8 cellular contexts compared by ENCODE assay signal in genomic region chr18:9614401-9615279, GRCh38. TPM values are rescaled to one million over a fixed set of nuclear protein-coding genes. Genes with fewer than 3 reads are reported as not detected.
A peak's percentile ranks its signal among the peaks of the same experiment; 100 is the strongest.
DNase-seq lines count a peak whose midpoint lies in the region; ATAC-seq, FAIRE-seq and TF ChIP-seq lines count a peak whose summit lies in the region.

Gene PPP4R1, minus strand, starts transcription at chr18:9614559. Its CDS starts 75 bp downstream, at chr18:9614484.

- H3K27me3 Mint-ChIP-seq in CD8-positive, alpha-beta T cell (ENCODE audit: low read depth) = no peaks in the 10 kb centered on the region
- H3K27me3 Mint-ChIP-seq in naive thymus-derived CD8-positive, alpha-beta T cell = no peaks in the 10 kb centered on the region

- no peaks in the 10 kb centered on the region for H3K9me3 ChIP-seq in CD8-positive, alpha-beta T cell (ENCODE audit: low read length)

- ATAC-seq in CD8-positive, alpha-beta T cell = peak; percentile 67
- ATAC-seq in GM19467 (IDR thresholded peaks at IDR 0.05; ENCODE audit: unreplicated experiment) = peak; percentile 46
- ATAC-seq in naive thymus-derived CD8-positive, alpha-beta T cell = peak; percentile 57 to 67

- CTCF ChIA-PET in CD8-positive, alpha-beta T cell (lab: Charles Lee) = interaction anchor here (1.1 kb wide), 1 partner anchor 10 kb away, joined by 3 read pairs; no protein-coding TSS in a partner anchor

- POLR2A ChIA-PET in CD8-positive, alpha-beta T cell (lab: Charles Lee) = no interaction called here
- POLR2A ChIA-PET in naive thymus-derived CD8-positive, alpha-beta T cell (lab: Charles Lee) = no interaction called here

- H3K27ac ChIP-seq in CD8-positive, alpha-beta T cell (ENCODE audit: low read depth, low read length) = peak within 1 kb of the TSS; percentile 4

- peak within 1 kb of the TSS; percentile 90 for H3K27ac Mint-ChIP-seq in CD8-positive, alpha-beta T cell
- H3K27ac Mint-ChIP-seq in naive thymus-derived CD8-positive, alpha-beta T cell = peak within 1 kb of the TSS; percentile 82 to 96 (median 87)

- H3K4me3 Mint-ChIP-seq in CD8-positive, alpha-beta T cell = peak within 1 kb of the TSS; percentile 94
- peak within 1 kb of the TSS; percentile 84 to 99 (median 92) for H3K4me3 Mint-ChIP-seq in naive thymus-derived CD8-positive, alpha-beta T cell

- peak; percentile 36 to 75 (median 64) for DNase-seq in CD8-positive, alpha-beta T cell
- DNase-seq in HTR-8/SVneo (ENCODE audit: insufficient read length, low spot score) (peak; percentile 59), RKO (ENCODE audit: low spot score) (peak; percentile 66), fibroblast of peridontal ligament (ENCODE audit: extremely low read depth) (peak; percentile 55)
- DNase-seq in activated T-helper 9 cell treated with anti-CD3 and anti-CD28 coated beads, Interleukin-2, amount 50 U/mL, for 16 hours (ENCODE audit: low read depth) = peak; percentile 59
- peak; percentile 40 to 79 (median 57) for DNase-seq in naive thymus-derived CD8-positive, alpha-beta T cell
- peak in 5 of 6 experiments; percentile 26 to 56 (median 51) for DNase-seq in stimulated activated naive CD4-positive, alpha-beta T cell (lab: John Stamatoyannopoulos, UW)

- H3K27me3 ChIP-seq in CD8-positive, alpha-beta T cell (ENCODE audit: insufficient read depth, low read length) = no peaks in the 10 kb centered on the region

- no peak for TF ChIP-seq CTCF in CD8-positive, alpha-beta T cell (IDR thresholded peaks at IDR 0.05)

- peak within 1 kb of the TSS; percentile 64 for H3K4me3 ChIP-seq in CD8-positive, alpha-beta T cell (ENCODE audit: low read depth, low read length)

- H3K36me3 ChIP-seq in CD8-positive, alpha-beta T cell (ENCODE audit: insufficient read depth, low read length) = no peaks in the 10 kb centered on the region

- peaks cover 13% of the 10 kb centered on the region for H3K36me3 Mint-ChIP-seq in CD8-positive, alpha-beta T cell
- peaks cover 0 to 13% (median 2%) of the 10 kb centered on the region in 3 donors for H3K36me3 Mint-ChIP-seq in naive thymus-derived CD8-positive, alpha-beta T cell

- H3K4me1 Mint-ChIP-seq in CD8-positive, alpha-beta T cell (ENCODE audit: low read depth) = peaks cover 36% of the 10 kb centered on the region
- H3K4me1 Mint-ChIP-seq in naive thymus-derived CD8-positive, alpha-beta T cell = peaks cover 22 to 38% (median 34%) of the 10 kb centered on the region in 4 donors

- FAIRE-seq in HTR-8/SVneo (lab: Jason Lieb, UNC) = no peak

- intact Hi-C loops in CD8-positive, alpha-beta T cell (cut with DNase I, micrococcal nuclease) = loop anchor here (1.0 to 10.0 kb wide), 12 partner anchors 137 to 1007 kb away; partner anchors contain the start of genes NDUFV2 (in 2 of the 2), RAB12 (in 2 of the 2), RALBP1 (in 2 of the 2) and TWSG1 (in 2 of the 2)

- no peaks in the 10 kb centered on the region for H3K9me3 Mint-ChIP-seq in CD8-positive, alpha-beta T cell
- no peaks in the 10 kb centered on the region for H3K9me3 Mint-ChIP-seq in naive thymus-derived CD8-positive, alpha-beta T cell

- H3K4me1 ChIP-seq in CD8-positive, alpha-beta T cell (ENCODE audit: insufficient read depth, low read length) = peaks cover 20% of the 10 kb centered on the region

RNA-seq across cellular contexts. Expression of gene PPP4R1, which starts in this region (rescaled TPM):
- total RNA-seq in CD8-positive, alpha-beta T cell = 10 to 100 TPM; 35.1 to 40.1 TPM
- 10 to 100 TPM; 33.4 to 34.4 TPM for total RNA-seq in naive thymus-derived CD8-positive, alpha-beta T cell
- 1 to 10 TPM; 3.8 to 6.5 (median 6.4) TPM for polyA plus RNA-seq in naive thymus-derived CD8-positive, alpha-beta T cell

Comparison
In these comparisons a context has a peak if more than half of its experiments do, and no peak if none do; other contexts are left out.
1. Peak in every context shown above with its lines: DNase-seq, ATAC-seq, H3K4me3 ChIP-seq and H3K27ac ChIP-seq.